Comparison of ENCODE assay signal across 27 cellular contexts in genomic region chr3:195247086-195247862, GRCh38. TPM values are rescaled to one million over a fixed set of nuclear protein-coding genes. Genes with fewer than 3 reads are reported as not detected.
DNase-seq lines count a peak whose midpoint lies in the region; ATAC-seq and TF ChIP-seq lines count a peak whose summit lies in the region.
"Had no signal": no experiment of that assay in that cellular context is flagged by ENCODE, and none has a peak within 500 bp of the region (broad histone marks: within the 10 kb centered on the region; RNA-seq: fewer than 3 reads in every experiment).

No MANE protein-coding gene starts in this region.

- peaks cover 0 to 16% (median 0%) of the 10 kb centered on the region in 4 donors for H3K36me3 ChIP-seq in esophagus muscularis mucosa
- no peaks in the 10 kb centered on the region for H3K36me3 ChIP-seq in upper lobe of left lung
- H3K36me3 ChIP-seq: right atrium auricular region, thyroid gland had no signal

- no peaks in the 10 kb centered on the region for H3K9me3 Mint-ChIP-seq in activated CD8-positive, alpha-beta T cell treated with anti-CD3 and anti-CD28 coated beads for 36 hours
- H3K9me3 Mint-ChIP-seq in activated CD8-positive, alpha-beta T cell treated with anti-CD3 and anti-CD28 coated beads, Interleukin-2, amount 10 ng/mL, durations not matched to agents 7 days and 5 days (ENCODE audit: insufficient read depth) = no peaks in the 10 kb centered on the region
- no peaks in the 10 kb centered on the region for H3K9me3 Mint-ChIP-seq in natural killer cell treated with Interleukin-12 subunit alpha and Interleukin-12 subunit beta and Interleukin-15 and Interleukin-18, amount 100 ng/mL, for 72 hours
- H3K9me3 Mint-ChIP-seq: activated CD4-positive, alpha-beta T cell treated with anti-CD3 and anti-CD28 coated beads, Interleukin-2, amount 10 ng/mL, durations not matched to agents 7 days and 5 days; activated naive CD8-positive, alpha-beta T cell treated with anti-CD3 and anti-CD28 coated beads, Interleukin-2, amount 50 U/mL, for 24 hours; CD4-positive, alpha-beta T cell; HFFc6; stimulated activated naive CD8-positive, alpha-beta T cell treated with anti-CD3 and anti-CD28 coated beads, Interleukin-15, Interleukin-2, amounts not matched to agents 100 ng/mL and 50 ng/mL, for 24 hours had no signal

- peak overlapping the region; percentile 14 for H3K27ac Mint-ChIP-seq in activated CD8-positive, alpha-beta T cell treated with anti-CD3 and anti-CD28 coated beads for 36 hours
- no peak overlapping the region for H3K27ac Mint-ChIP-seq in activated CD8-positive, alpha-beta T cell treated with anti-CD3 and anti-CD28 coated beads, Interleukin-2, amount 10 ng/mL, durations not matched to agents 7 days and 5 days
- no peak overlapping the region for H3K27ac Mint-ChIP-seq in natural killer cell treated with Interleukin-12 subunit alpha and Interleukin-12 subunit beta and Interleukin-15 and Interleukin-18, amount 100 ng/mL, for 72 hours
- H3K27ac Mint-ChIP-seq: activated CD4-positive, alpha-beta T cell treated with anti-CD3 and anti-CD28 coated beads, Interleukin-2, amount 10 ng/mL, durations not matched to agents 7 days and 5 days; activated naive CD8-positive, alpha-beta T cell treated with anti-CD3 and anti-CD28 coated beads, Interleukin-2, amount 50 U/mL, for 24 hours; CD4-positive, alpha-beta T cell; HFFc6; IgD-negative memory B cell; stimulated activated naive CD8-positive, alpha-beta T cell treated with anti-CD3 and anti-CD28 coated beads, Interleukin-15, Interleukin-2, amounts not matched to agents 100 ng/mL and 50 ng/mL, for 24 hours had no signal

- H3K27ac ChIP-seq in esophagus muscularis mucosa (replicated peaks in 1 of 4) (no peak overlapping the region), upper lobe of left lung (no peak overlapping the region)
- H3K27ac ChIP-seq: 22Rv1, body of pancreas, right atrium auricular region, thyroid gland had no signal

- H3K9me3 ChIP-seq in esophagus muscularis mucosa (no peaks in the 10 kb centered on the region), upper lobe of left lung (no peaks in the 10 kb centered on the region)
- H3K9me3 ChIP-seq: body of pancreas, right atrium auricular region, thyroid gland had no signal

- H3K4me3 Mint-ChIP-seq in activated CD8-positive, alpha-beta T cell treated with anti-CD3 and anti-CD28 coated beads for 36 hours = no peak overlapping the region
- H3K4me3 Mint-ChIP-seq in activated CD8-positive, alpha-beta T cell treated with anti-CD3 and anti-CD28 coated beads, Interleukin-2, amount 10 ng/mL, durations not matched to agents 7 days and 5 days = no peak overlapping the region
- no peak overlapping the region for H3K4me3 Mint-ChIP-seq in natural killer cell treated with Interleukin-12 subunit alpha and Interleukin-12 subunit beta and Interleukin-15 and Interleukin-18, amount 100 ng/mL, for 72 hours
- H3K4me3 Mint-ChIP-seq: activated CD4-positive, alpha-beta T cell treated with anti-CD3 and anti-CD28 coated beads, Interleukin-2, amount 10 ng/mL, durations not matched to agents 7 days and 5 days; activated naive CD8-positive, alpha-beta T cell treated with anti-CD3 and anti-CD28 coated beads, Interleukin-2, amount 50 U/mL, for 24 hours; CD4-positive, alpha-beta T cell; HFFc6; IgD-negative memory B cell; stimulated activated naive CD8-positive, alpha-beta T cell treated with anti-CD3 and anti-CD28 coated beads, Interleukin-15, Interleukin-2, amounts not matched to agents 100 ng/mL and 50 ng/mL, for 24 hours had no signal

- TF ChIP-seq POLR2A in esophagus muscularis mucosa (IDR thresholded peaks at IDR 0.05; ENCODE audit: low read depth) = no peak
- TF ChIP-seq POLR2A in upper lobe of left lung (IDR thresholded peaks at IDR 0.05) = no peak

- ATAC-seq in activated CD8-positive, alpha-beta T cell treated with anti-CD3 and anti-CD28 coated beads for 36 hours = no peak
- no peak for ATAC-seq in activated CD8-positive, alpha-beta T cell treated with anti-CD3 and anti-CD28 coated beads, Interleukin-2, amount 10 ng/mL, durations not matched to agents 7 days and 5 days
- no peak for ATAC-seq in natural killer cell treated with Interleukin-12 subunit alpha and Interleukin-12 subunit beta and Interleukin-15 and Interleukin-18, amount 100 ng/mL, for 72 hours
- no peak for ATAC-seq in upper lobe of left lung (ENCODE audit: low FRiP score in 2 of 2)
- ATAC-seq in HG03460 (IDR thresholded peaks at IDR 0.05; ENCODE audit: unreplicated experiment) = no peak
- ATAC-seq in HG02678 (IDR thresholded peaks at IDR 0.05; ENCODE audit: unreplicated experiment) = no peak
- ATAC-seq: activated naive CD8-positive, alpha-beta T cell treated with anti-CD3 and anti-CD28 coated beads, Interleukin-2, amount 50 U/mL, for 24 hours; body of pancreas had no signal

- TF ChIP-seq EP300 in esophagus muscularis mucosa (IDR thresholded peaks at IDR 0.05) = no peak
- TF ChIP-seq EP300 in upper lobe of left lung (IDR thresholded peaks at IDR 0.05) = no peak

- CTCF ChIA-PET in activated CD8-positive, alpha-beta T cell treated with anti-CD3 and anti-CD28 coated beads for 36 hours (lab: Charles Lee) = no interaction called here
- CTCF ChIA-PET in activated CD8-positive, alpha-beta T cell treated with anti-CD3 and anti-CD28 coated beads, Interleukin-2, amount 10 ng/mL, durations not matched to agents 7 days and 5 days (lab: Charles Lee) = no interaction called here

- H3K4me3 ChIP-seq in esophagus muscularis mucosa (no peak overlapping the region), upper lobe of left lung (no peak overlapping the region)
- H3K4me3 ChIP-seq: body of pancreas, right atrium auricular region, thyroid gland had no signal

- no peak for DNase-seq in activated CD8-positive, alpha-beta T cell treated with anti-CD3 and anti-CD28 coated beads for 36 hours
- no peak for DNase-seq in activated CD8-positive, alpha-beta T cell treated with anti-CD3 and anti-CD28 coated beads, Interleukin-2, amount 10 ng/mL, durations not matched to agents 7 days and 5 days
- peak; percentile 14 for DNase-seq in esophagus muscularis mucosa (ENCODE audit: extremely low spot score)
- DNase-seq in natural killer cell treated with Interleukin-12 subunit alpha and Interleukin-12 subunit beta and Interleukin-15 and Interleukin-18, amount 100 ng/mL, for 72 hours (ENCODE audit: low spot score) = peak; percentile 51
- DNase-seq in upper lobe of left lung = peak; percentile 12 to 45
- no peak for DNase-seq in NK-92 (lab: John Stamatoyannopoulos, UW; ENCODE audit: unreplicated experiment)
- DNase-seq: activated CD4-positive, alpha-beta T cell treated with anti-CD3 and anti-CD28 coated beads, Interleukin-2, amount 10 ng/mL, durations not matched to agents 7 days and 5 days; activated naive CD8-positive, alpha-beta T cell treated with anti-CD3 and anti-CD28 coated beads, Interleukin-2, amount 50 U/mL, for 24 hours; CD4-positive, alpha-beta T cell; DMS153; effector CD4-positive, alpha-beta T cell; erythroblast; foreskin melanocyte; HFFc6; NCI-H1105; NCI-H1930; NCI-H2227 treated with DMSO at 0.1 percent for 48 hours; NCI-H774; stimulated activated CD4-positive, alpha-beta T cell treated with anti-CD3 and anti-CD28 coated beads, Interleukin-4, amount 100 ng/mL, for 4 hours; thyroid gland had no signal

- no peak for TF ChIP-seq CTCF in activated CD8-positive, alpha-beta T cell treated with anti-CD3 and anti-CD28 coated beads for 36 hours (IDR thresholded peaks at IDR 0.05)
- TF ChIP-seq CTCF in esophagus muscularis mucosa (IDR thresholded peaks at IDR 0.05) = no peak
- TF ChIP-seq CTCF in upper lobe of left lung (IDR thresholded peaks at IDR 0.05) = no peak

- H3K27me3 Mint-ChIP-seq in activated CD8-positive, alpha-beta T cell treated with anti-CD3 and anti-CD28 coated beads for 36 hours = no peaks in the 10 kb centered on the region
- no peaks in the 10 kb centered on the region for H3K27me3 Mint-ChIP-seq in activated CD8-positive, alpha-beta T cell treated with anti-CD3 and anti-CD28 coated beads, Interleukin-2, amount 10 ng/mL, durations not matched to agents 7 days and 5 days (ENCODE audit: low read depth)
- no peaks in the 10 kb centered on the region for H3K27me3 Mint-ChIP-seq in natural killer cell treated with Interleukin-12 subunit alpha and Interleukin-12 subunit beta and Interleukin-15 and Interleukin-18, amount 100 ng/mL, for 72 hours
- H3K27me3 Mint-ChIP-seq: activated CD4-positive, alpha-beta T cell treated with anti-CD3 and anti-CD28 coated beads, Interleukin-2, amount 10 ng/mL, durations not matched to agents 7 days and 5 days; activated naive CD8-positive, alpha-beta T cell treated with anti-CD3 and anti-CD28 coated beads, Interleukin-2, amount 50 U/mL, for 24 hours; CD4-positive, alpha-beta T cell; IgD-negative memory B cell; stimulated activated naive CD8-positive, alpha-beta T cell treated with anti-CD3 and anti-CD28 coated beads, Interleukin-15, Interleukin-2, amounts not matched to agents 100 ng/mL and 50 ng/mL, for 24 hours had no signal

- peaks cover 25% of the 10 kb centered on the region for H3K4me1 Mint-ChIP-seq in activated CD8-positive, alpha-beta T cell treated with anti-CD3 and anti-CD28 coated beads for 36 hours (ENCODE audit: low read depth)
- peaks cover 18% of the 10 kb centered on the region for H3K4me1 Mint-ChIP-seq in activated CD8-positive, alpha-beta T cell treated with anti-CD3 and anti-CD28 coated beads, Interleukin-2, amount 10 ng/mL, durations not matched to agents 7 days and 5 days (ENCODE audit: low read depth)
- H3K4me1 Mint-ChIP-seq in natural killer cell treated with Interleukin-12 subunit alpha and Interleukin-12 subunit beta and Interleukin-15 and Interleukin-18, amount 100 ng/mL, for 72 hours (ENCODE audit: low read depth in 2 of 2) = peaks cover 0 to 31% of the 10 kb centered on the region in 2 donors

- H3K27me3 ChIP-seq in esophagus muscularis mucosa = no peaks in the 10 kb centered on the region
- H3K27me3 ChIP-seq in upper lobe of left lung = no peaks in the 10 kb centered on the region
- H3K27me3 ChIP-seq: body of pancreas, right atrium auricular region, thyroid gland had no signal

- H3K4me1 ChIP-seq in esophagus muscularis mucosa (peaks cover 3 to 12% (median 11%) of the 10 kb centered on the region in 4 donors), upper lobe of left lung (no peaks in the 10 kb centered on the region)
- H3K4me1 ChIP-seq: body of pancreas, thyroid gland had no signal

- intact Hi-C loops in activated CD8-positive, alpha-beta T cell treated with anti-CD3 and anti-CD28 coated beads for 36 hours (cut with micrococcal nuclease) = no loop called here
- intact Hi-C loops in esophagus muscularis mucosa (cut with DNase I) = no loop called here

- peaks cover 1% of the 10 kb centered on the region for H3K36me3 Mint-ChIP-seq in activated CD8-positive, alpha-beta T cell treated with anti-CD3 and anti-CD28 coated beads for 36 hours (ENCODE audit: low read depth)
- no peaks in the 10 kb centered on the region for H3K36me3 Mint-ChIP-seq in activated CD8-positive, alpha-beta T cell treated with anti-CD3 and anti-CD28 coated beads, Interleukin-2, amount 10 ng/mL, durations not matched to agents 7 days and 5 days (ENCODE audit: low read depth)
- no peaks in the 10 kb centered on the region for H3K36me3 Mint-ChIP-seq in natural killer cell treated with Interleukin-12 subunit alpha and Interleukin-12 subunit beta and Interleukin-15 and Interleukin-18, amount 100 ng/mL, for 72 hours

- POLR2A ChIA-PET in activated CD8-positive, alpha-beta T cell treated with anti-CD3 and anti-CD28 coated beads for 36 hours (lab: Charles Lee) = no interaction called here
- POLR2A ChIA-PET in activated CD8-positive, alpha-beta T cell treated with anti-CD3 and anti-CD28 coated beads, Interleukin-2, amount 10 ng/mL, durations not matched to agents 7 days and 5 days (lab: Charles Lee) = no interaction called here

- WGBS in esophagus muscularis mucosa = 94% methylated on average over 23 of the region's 24 CpGs
- 87 to 94% methylated on average over 21 to 24 of the region's 24 CpGs for WGBS in upper lobe of left lung, 2 donors

RNA-seq across cellular contexts. Expression of gene XXYLT1, which starts 23.7 kb away (rescaled TPM):
- 1 to 10 TPM; 8.4 to 9.6 TPM for total RNA-seq in activated CD8-positive, alpha-beta T cell treated with anti-CD3 and anti-CD28 coated beads for 36 hours
- total RNA-seq in activated CD8-positive, alpha-beta T cell treated with anti-CD3 and anti-CD28 coated beads, Interleukin-2, amount 10 ng/mL, durations not matched to agents 7 days and 5 days = 10 to 100 TPM; 10.8 to 13.3 TPM
- total RNA-seq in esophagus muscularis mucosa (10 to 100 TPM in 3 of 4 donors, 1 to 10 TPM in 1; 8.8 to 18.5 (median 13.9) TPM), upper lobe of left lung (1 to 10 TPM; 6.3 to 9.6 (median 8.6) TPM)
- 10 to 100 TPM; 10.5 to 16.2 TPM for total RNA-seq in natural killer cell treated with Interleukin-12 subunit alpha and Interleukin-12 subunit beta and Interleukin-15 and Interleukin-18, amount 100 ng/mL, for 72 hours

Comparison
In these comparisons a context has a peak if more than half of its experiments do, and no peak if none do; other contexts are left out.
1. DNase-seq: peak in esophagus muscularis mucosa (single experiment), natural killer cell treated with Interleukin-12 subunit alpha and Interleukin-12 subunit beta and Interleukin-15 and Interleukin-18, amount 100 ng/mL, for 72 hours (single experiment) and upper lobe of left lung (2 of 2); none in activated CD8-positive, alpha-beta T cell treated with anti-CD3 and anti-CD28 coated beads for 36 hours (single experiment), activated CD8-positive, alpha-beta T cell treated with anti-CD3 and anti-CD28 coated beads, Interleukin-2, amount 10 ng/mL, durations not matched to agents 7 days and 5 days (single experiment) and NK-92 (single experiment).